7 cellular contexts compared by ENCODE assay signal in genomic region chrX:152915541-152916241, GRCh38. TPM values are rescaled to one million over a fixed set of nuclear protein-coding genes. Genes with fewer than 3 reads are reported as not detected.
DNase-seq lines count a peak whose midpoint lies in the region; ATAC-seq and TF ChIP-seq lines count a peak whose summit lies in the region.

No MANE protein-coding gene starts in this region.

- in situ Hi-C loops in SK-MEL-5 (cut with HindIII; ENCODE audit: low pct_unique_long_range_greater_than_20kb, low sequenced_read_pairs), result no loop called here

- H3K4me3 ChIP-seq in fibroblast of the aortic adventitia (ENCODE audit: low read depth, low read length), result no peak overlapping the region

- CTCF ChIA-PET in GM10248 (lab: Yijun Ruan, JAX), result interaction anchor here (0.7 to 2.5 kb wide), 10 partner anchors 9 to 314 kb away, joined by 3 to 10 read pairs (median 3); no protein-coding TSS in a partner anchor

- ATAC-seq in GM19468 (IDR thresholded peaks at IDR 0.05; ENCODE audit: extremely low read depth, unreplicated experiment), result peak; percentile 64
- peak; percentile 81 for ATAC-seq in HG03457 (IDR thresholded peaks at IDR 0.05; ENCODE audit: unreplicated experiment)

- DNase-seq in GM10248 (ENCODE audit: extremely low spot score) (peak; percentile 75), SK-MEL-5 (ENCODE audit: low read depth, low spot score) (peak; percentile 53), fibroblast of the aortic adventitia (ENCODE audit: low read depth) (peak; percentile 41), smooth muscle cell of the brain vasculature (ENCODE audit: low read depth, low spot score) (peak; percentile 83), NCI-H510A treated with DMSO at 0.1 percent for 48 hours (lab: John Stamatoyannopoulos, UW) (no peak)

- POLR2A ChIA-PET in GM10248 (lab: Yijun Ruan, JAX), result no interaction called here

- TF ChIP-seq CTCF in GM10248 (IDR thresholded peaks at IDR 0.05; ENCODE audit: control extremely low read depth, extremely low read depth, low read depth, missing control alignments) (peak; percentile 45), fibroblast of the aortic adventitia (IDR thresholded peaks at IDR 0.05; ENCODE audit: insufficient read depth, low read length) (peak; percentile 80)

RNA-seq across cellular contexts. Expression of gene ZNF185, which starts 17.8 kb away (rescaled TPM):
- total RNA-seq in SK-MEL-5 (2014; rRNA removed; shearing (Covaris generic)), result 0.56 and 0.92 TPM in 2 replicates
- 1.6 and 1.8 TPM in 2 replicates for polyA plus RNA-seq in SK-MEL-5 (2015; cell fraction: cytosol; rRNA removed)
- 0.65 and 0.86 TPM in 2 replicates for polyA plus RNA-seq in SK-MEL-5 (2015; cell fraction: nucleus; rRNA removed)
- 1.1 and 4.7 TPM in 2 replicates for total RNA-seq in fibroblast of the aortic adventitia (ENCODE audit: low replicate concordance)
